17 cellular contexts compared by ENCODE assay signal in the genomic region with DNA sequence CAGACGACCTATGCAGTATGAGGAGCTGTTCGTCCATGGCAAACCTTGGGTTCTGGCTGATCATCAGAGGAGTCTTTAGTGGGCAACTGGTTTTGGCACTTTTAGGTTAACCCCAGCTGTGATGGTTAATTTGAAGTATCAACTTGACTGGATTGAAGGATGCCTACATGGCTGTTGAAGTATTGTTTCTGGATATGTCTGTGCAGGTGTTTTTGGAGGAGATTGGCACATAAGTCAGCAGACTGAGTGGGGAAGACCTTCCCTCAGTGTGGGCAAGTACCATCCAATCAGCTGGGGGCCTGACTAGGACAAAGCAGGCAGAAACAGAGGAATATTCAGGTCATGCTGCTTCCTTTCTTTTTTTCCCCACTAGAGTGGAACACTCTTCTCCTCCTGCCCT.
"Had no signal": no experiment of that assay in that cellular context is flagged by ENCODE, and none has a peak within 500 bp of the region (broad histone marks: within the 10 kb centered on the region; RNA-seq: fewer than 3 reads in every experiment).

No MANE protein-coding gene starts in this region.

- H3K36me3 ChIP-seq: prostate gland, spleen had no signal

- ATAC-seq: naive thymus-derived CD4-positive, alpha-beta T cell; sciatic nerve had no signal

- H3K4me1 Mint-ChIP-seq: immature natural killer cell, nephron progenitor cell had no signal

- H3K27me3 Mint-ChIP-seq: stimulated activated naive B cell treated with anti-CD40 and anti-IgM and Interleukin-4, amounts not matched to agents 10 μg/mL and 1 μg/mL and 100 μg/mL, for 72 hours had no signal

- H3K27ac Mint-ChIP-seq: endodermal cell; immature natural killer cell; nephron progenitor cell; stimulated activated naive B cell treated with anti-CD40 and anti-IgM and Interleukin-4, amounts not matched to agents 10 μg/mL and 1 μg/mL and 100 μg/mL, for 72 hours had no signal

- H3K9me3 Mint-ChIP-seq: endodermal cell, nephron progenitor cell had no signal

- H3K4me1 ChIP-seq: parathyroid adenoma, prostate gland had no signal

- DNase-seq: effector CD4-positive, alpha-beta T cell; endodermal cell; erythroblast; foreskin melanocyte; immature natural killer cell; naive thymus-derived CD4-positive, alpha-beta T cell; nephron progenitor cell; spleen; stimulated activated CD4-positive, alpha-beta T cell treated with anti-CD3 and anti-CD28 coated beads, Interleukin-15, amount 100 ng/mL, for 24 hours; stimulated activated CD4-positive, alpha-beta T cell treated with anti-CD3 and anti-CD28 coated beads, Interleukin-1b, Interleukin-23, amount 100 ng/mL, for 48 hours; stimulated activated CD4-positive, alpha-beta T cell treated with anti-CD3 and anti-CD28 coated beads, Interleukin-4, amount 100 ng/mL, for 24 hours; stimulated activated naive B cell treated with anti-CD40 and anti-IgM and Interleukin-4, amounts not matched to agents 10 μg/mL and 1 μg/mL and 100 μg/mL, for 72 hours; trophoblast cell had no signal

- H3K36me3 Mint-ChIP-seq: immature natural killer cell had no signal

- H3K27me3 ChIP-seq: spleen had no signal

- H3K4me3 Mint-ChIP-seq: endodermal cell; immature natural killer cell; naive thymus-derived CD4-positive, alpha-beta T cell; nephron progenitor cell; stimulated activated naive B cell treated with anti-CD40 and anti-IgM and Interleukin-4, amounts not matched to agents 10 μg/mL and 1 μg/mL and 100 μg/mL, for 72 hours had no signal

- H3K9me3 ChIP-seq: prostate gland, spleen had no signal

- H3K4me3 ChIP-seq: coronary artery, prostate gland, spleen had no signal

- H3K27ac ChIP-seq: parathyroid adenoma, prostate gland had no signal
